In genomic region chr7:6558837-6559236, GRCh38 we compare ENCODE assay signal across 8 cellular contexts. TPM values are rescaled to one million over a fixed set of nuclear protein-coding genes. Genes with fewer than 3 reads are reported as not detected.
DNase-seq lines count a peak whose midpoint lies in the region; ATAC-seq, FAIRE-seq and TF ChIP-seq lines count a peak whose summit lies in the region.

No MANE protein-coding gene starts in this region.

- DNase-seq in activated CD4-positive, alpha-beta T cell treated with anti-CD3 and anti-CD28 coated beads for 48 hours: peak; percentile 28
- DNase-seq in activated CD4-positive, alpha-beta T cell treated with anti-CD3 and anti-CD28 coated beads for 4 hours: no peak
- DNase-seq in HTR-8/SVneo (ENCODE audit: insufficient read length, low spot score): peak; percentile 84
- peak; percentile 19 for DNase-seq in SKM-1 (lab: John Stamatoyannopoulos, UW; ENCODE audit: unreplicated experiment)
- DNase-seq in islet precursor cell: peak; percentile 81
- no peak for DNase-seq in pancreas
- no peak for DNase-seq in activated CD8-positive, alpha-beta memory T cell treated with anti-CD3 and anti-CD28 coated beads, Interleukin-2, amount 50 U/mL, for 4 hours

- no peak for ATAC-seq in pancreas
- ATAC-seq in GM21367 (IDR thresholded peaks at IDR 0.05; ENCODE audit: unreplicated experiment): no peak

- intact Hi-C loops in pancreas (cut with DNase I): no loop called here

- H3K36me3 ChIP-seq in pancreas: no peaks in the 10 kb centered on the region

- no peak overlapping the region for H3K4me3 ChIP-seq in pancreas

- H3K9me3 ChIP-seq in pancreas: no peaks in the 10 kb centered on the region

- WGBS in pancreas, 2 donors: 53 to 55% methylated on average over 6 of the region's 6 CpGs

- no peaks in the 10 kb centered on the region for H3K27me3 ChIP-seq in pancreas

- H3K4me1 ChIP-seq in pancreas: no peaks in the 10 kb centered on the region

- TF ChIP-seq CTCF in pancreas (IDR thresholded peaks at IDR 0.05): no peak

- no peak for FAIRE-seq in HTR-8/SVneo (lab: Jason Lieb, UNC)
- no peak for FAIRE-seq in pancreas (lab: Jason Lieb, UNC)

- H3K27ac ChIP-seq in pancreas: no peak overlapping the region

RNA-seq across cellular contexts. Expression of gene GRID2IP, which starts 7.6 kb away (rescaled TPM):
- under 1 TPM; 0.47 to 1.00 (median 0.75) TPM for total RNA-seq in pancreas
- under 1 TPM; 0.47 to 0.57 TPM for polyA plus RNA-seq in pancreas

RNA-seq across cellular contexts. Expression of gene ZDHHC4, which starts 18.4 kb away (rescaled TPM):
- 10 to 100 TPM; 28.4 to 42.1 (median 36.0) TPM for total RNA-seq in pancreas
- polyA plus RNA-seq in pancreas: 10 to 100 TPM; 33.1 to 43.4 TPM

RNA-seq across cellular contexts. Expression of gene INTS15, which starts 31.0 kb away (rescaled TPM):
- total RNA-seq in pancreas: 10 to 100 TPM; 12.4 to 18.1 (median 14.1) TPM
- 10 to 100 TPM; 21.1 to 23.0 TPM for polyA plus RNA-seq in pancreas

RNA-seq across cellular contexts. Expression of gene ZNF853, which starts 56.6 kb away (rescaled TPM):
- total RNA-seq in pancreas: 1 to 10 TPM; 3.6 to 7.8 (median 5.8) TPM
- polyA plus RNA-seq in pancreas: 1 to 10 TPM; 1.6 to 4.3 TPM

Comparison
In these comparisons a context has a peak if more than half of its experiments do, and no peak if none do; other contexts are left out.
1. DNase-seq: peak in activated CD4-positive, alpha-beta T cell treated with anti-CD3 and anti-CD28 coated beads for 48 hours (single experiment), HTR-8/SVneo (single experiment), SKM-1 (single experiment) and islet precursor cell (single experiment); none in activated CD4-positive, alpha-beta T cell treated with anti-CD3 and anti-CD28 coated beads for 4 hours (0 of 2), pancreas (0 of 6) and activated CD8-positive, alpha-beta memory T cell treated with anti-CD3 and anti-CD28 coated beads, Interleukin-2, amount 50 U/mL, for 4 hours (single experiment).